Comparison of ENCODE assay signal across 39 cellular contexts in genomic region chr9:29416204-29416603, GRCh38.
"Had no signal": no experiment of that assay in that cellular context is flagged by ENCODE, and none has a peak within 500 bp of the region (broad histone marks: within the 10 kb centered on the region; RNA-seq: fewer than 3 reads in every experiment).

No MANE protein-coding gene starts in this region.

- H3K4me3 Mint-ChIP-seq: activated naive CD4-positive, alpha-beta T cell treated with anti-CD3 and anti-CD28 coated beads for 36 hours; activated naive CD4-positive, alpha-beta T cell treated with anti-CD3 and anti-CD28 coated beads, Interleukin-2, amount 10 ng/mL, durations not matched to agents 7 days and 5 days; activated naive CD4-positive, alpha-beta T cell treated with anti-CD3 and anti-CD28 coated beads, Interleukin-2, amount 50 U/mL, for 24 hours; activated naive CD8-positive, alpha-beta T cell; activated naive CD8-positive, alpha-beta T cell treated with anti-CD3 and anti-CD28 coated beads for 36 hours; activated naive CD8-positive, alpha-beta T cell treated with anti-CD3 and anti-CD28 coated beads, Interleukin-2, amount 10 ng/mL, durations not matched to agents 7 days and 5 days; activated naive CD8-positive, alpha-beta T cell treated with anti-CD3 and anti-CD28 coated beads, Interleukin-2, amount 50 U/mL, for 24 hours; activated T-cell treated with anti-CD3 and anti-CD28 coated beads, Interleukin-2, amount 50 U/mL, for 24 hours; activated T-cell treated with anti-CD3 and anti-CD28 coated beads, Interleukin-2, amount 50 U/mL, for 4 hours; activated T-cell treated with anti-CD3 and anti-CD28 coated beads, Interleukin-2, amount 50 U/mL, for 72 hours; activated T-helper 1 cell treated with anti-CD3 and anti-CD28 coated beads, Interleukin-12 subunit alpha, Interleukin-12 subunit beta, Interleukin-2, Interleukin-4 antibody, amounts not matched to agents 30 ng/mL and 10 ng/mL and 1 ng/mL, durations not matched to agents 14 hours and 24 hours and 36 hours; activated T-helper 17 cell treated with anti-CD3 and anti-CD28 coated beads, Interleukin-2, amount 50 U/mL, for 72 hours; brain; central memory CD8-positive, alpha-beta T cell had no signal

- FAIRE-seq: astrocyte, bronchial epithelial cell had no signal

- H3K9me3 Mint-ChIP-seq: activated naive CD4-positive, alpha-beta T cell treated with anti-CD3 and anti-CD28 coated beads, Interleukin-2, amount 10 ng/mL, durations not matched to agents 7 days and 5 days; activated T-helper 1 cell treated with anti-CD3 and anti-CD28 coated beads, Interleukin-12 subunit alpha, Interleukin-12 subunit beta, Interleukin-2, Interleukin-4 antibody, amounts not matched to agents 30 ng/mL and 10 ng/mL and 1 ng/mL, durations not matched to agents 14 hours and 24 hours and 36 hours; brain had no signal

- H3K4me3 ChIP-seq: adrenal gland, ascending aorta, body of pancreas, breast epithelium, cardiac muscle cell had no signal

- H3K27me3 Mint-ChIP-seq: activated naive CD4-positive, alpha-beta T cell treated with anti-CD3 and anti-CD28 coated beads, Interleukin-2, amount 10 ng/mL, durations not matched to agents 7 days and 5 days; activated naive CD4-positive, alpha-beta T cell treated with anti-CD3 and anti-CD28 coated beads, Interleukin-2, amount 50 U/mL, for 24 hours; activated naive CD8-positive, alpha-beta T cell; activated naive CD8-positive, alpha-beta T cell treated with anti-CD3 and anti-CD28 coated beads for 36 hours; activated naive CD8-positive, alpha-beta T cell treated with anti-CD3 and anti-CD28 coated beads, Interleukin-2, amount 10 ng/mL, durations not matched to agents 7 days and 5 days; activated naive CD8-positive, alpha-beta T cell treated with anti-CD3 and anti-CD28 coated beads, Interleukin-2, amount 50 U/mL, for 24 hours; activated T-cell treated with anti-CD3 and anti-CD28 coated beads, Interleukin-2, amount 50 U/mL, for 24 hours; activated T-helper 17 cell treated with anti-CD3 and anti-CD28 coated beads, Interleukin-2, amount 50 U/mL, for 72 hours; central memory CD8-positive, alpha-beta T cell had no signal

- ATAC-seq: activated naive CD4-positive, alpha-beta T cell treated with anti-CD3 and anti-CD28 coated beads, Interleukin-2, amount 50 U/mL, for 72 hours; activated naive CD8-positive, alpha-beta T cell treated with anti-CD3 and anti-CD28 coated beads, Interleukin-2, amount 50 U/mL, for 24 hours; activated T-cell treated with anti-CD3 and anti-CD28 coated beads, Interleukin-2, amount 50 U/mL, for 4 hours; activated T-cell treated with anti-CD3 and anti-CD28 coated beads, Interleukin-2, amount 50 U/mL, for 72 hours; activated T-helper 17 cell treated with anti-CD3 and anti-CD28 coated beads, Interleukin-2, amount 50 U/mL, for 72 hours; body of pancreas had no signal

- H3K4me1 Mint-ChIP-seq: activated naive CD4-positive, alpha-beta T cell treated with anti-CD3 and anti-CD28 coated beads, Interleukin-2, amount 10 ng/mL, durations not matched to agents 7 days and 5 days; activated naive CD4-positive, alpha-beta T cell treated with anti-CD3 and anti-CD28 coated beads, Interleukin-2, amount 50 U/mL, for 24 hours; activated naive CD8-positive, alpha-beta T cell treated with anti-CD3 and anti-CD28 coated beads for 36 hours; activated naive CD8-positive, alpha-beta T cell treated with anti-CD3 and anti-CD28 coated beads, Interleukin-2, amount 10 ng/mL, durations not matched to agents 7 days and 5 days; activated naive CD8-positive, alpha-beta T cell treated with anti-CD3 and anti-CD28 coated beads, Interleukin-2, amount 50 U/mL, for 24 hours; activated T-helper 17 cell treated with anti-CD3 and anti-CD28 coated beads, Interleukin-2, amount 50 U/mL, for 72 hours; brain; central memory CD8-positive, alpha-beta T cell had no signal

- H3K36me3 ChIP-seq: adrenal gland, ascending aorta, brain microvascular endothelial cell, breast epithelium, cardiac muscle cell had no signal

- H3K27ac Mint-ChIP-seq: activated naive CD4-positive, alpha-beta T cell treated with anti-CD3 and anti-CD28 coated beads for 36 hours; activated naive CD4-positive, alpha-beta T cell treated with anti-CD3 and anti-CD28 coated beads, Interleukin-2, amount 10 ng/mL, durations not matched to agents 7 days and 5 days; activated naive CD4-positive, alpha-beta T cell treated with anti-CD3 and anti-CD28 coated beads, Interleukin-2, amount 50 U/mL, for 24 hours; activated naive CD4-positive, alpha-beta T cell treated with anti-CD3 and anti-CD28 coated beads, Interleukin-2, amount 50 U/mL, for 72 hours; activated naive CD8-positive, alpha-beta T cell; activated naive CD8-positive, alpha-beta T cell treated with anti-CD3 and anti-CD28 coated beads for 36 hours; activated naive CD8-positive, alpha-beta T cell treated with anti-CD3 and anti-CD28 coated beads, Interleukin-2, amount 10 ng/mL, durations not matched to agents 7 days and 5 days; activated naive CD8-positive, alpha-beta T cell treated with anti-CD3 and anti-CD28 coated beads, Interleukin-2, amount 50 U/mL, for 24 hours; activated T-cell treated with anti-CD3 and anti-CD28 coated beads, Interleukin-2, amount 50 U/mL, for 24 hours; activated T-cell treated with anti-CD3 and anti-CD28 coated beads, Interleukin-2, amount 50 U/mL, for 72 hours; activated T-helper 1 cell treated with anti-CD3 and anti-CD28 coated beads, Interleukin-12 subunit alpha, Interleukin-12 subunit beta, Interleukin-2, Interleukin-4 antibody, amounts not matched to agents 30 ng/mL and 10 ng/mL and 1 ng/mL, durations not matched to agents 14 hours and 24 hours and 36 hours; activated T-helper 17 cell treated with anti-CD3 and anti-CD28 coated beads, Interleukin-2, amount 50 U/mL, for 72 hours; activated T-helper 2 cell treated with anti-CD3 and anti-CD28 coated beads, Interferon-gamma antibody, Interleukin-2, Interleukin-4, amounts not matched to agents 10 μg/mL and 5 μg/mL and 100 μg/mL, durations not matched to agents 14 hours and 24 hours and 36 hours; brain had no signal

- H3K27me3 ChIP-seq: adrenal gland, ascending aorta, body of pancreas, brain microvascular endothelial cell, breast epithelium, cardiac muscle cell had no signal

- H3K27ac ChIP-seq: adrenal gland, ascending aorta, body of pancreas, brain microvascular endothelial cell, breast epithelium, cardiac muscle cell had no signal

- H3K36me3 Mint-ChIP-seq: activated naive CD4-positive, alpha-beta T cell treated with anti-CD3 and anti-CD28 coated beads, Interleukin-2, amount 10 ng/mL, durations not matched to agents 7 days and 5 days; activated naive CD4-positive, alpha-beta T cell treated with anti-CD3 and anti-CD28 coated beads, Interleukin-2, amount 50 U/mL, for 24 hours; activated naive CD4-positive, alpha-beta T cell treated with anti-CD3 and anti-CD28 coated beads, Interleukin-2, amount 50 U/mL, for 72 hours; activated naive CD8-positive, alpha-beta T cell; activated naive CD8-positive, alpha-beta T cell treated with anti-CD3 and anti-CD28 coated beads for 36 hours; activated naive CD8-positive, alpha-beta T cell treated with anti-CD3 and anti-CD28 coated beads, Interleukin-2, amount 10 ng/mL, durations not matched to agents 7 days and 5 days; brain had no signal

- H3K4me1 ChIP-seq: adrenal gland, ascending aorta, body of pancreas, breast epithelium had no signal

- H3K9me3 ChIP-seq: adrenal gland, ascending aorta, body of pancreas, breast epithelium had no signal

- DNase-seq: activated effector memory CD4-positive, alpha-beta T cell treated with anti-CD3 and anti-CD28 coated beads, Interleukin-2, amount 50 U/mL, for 16 hours; activated effector memory CD4-positive, alpha-beta T cell treated with Interleukin-2 at 50 U/mL for 16 hours; activated gamma-delta T cell; activated gamma-delta T cell treated with Interleukin-2 at 50 U/mL for 16 hours; activated naive CD4-positive, alpha-beta T cell; activated naive CD4-positive, alpha-beta T cell treated with anti-CD3 and anti-CD28 coated beads for 36 hours; activated naive CD4-positive, alpha-beta T cell treated with anti-CD3 and anti-CD28 coated beads, Interleukin-2, amount 10 ng/mL, durations not matched to agents 7 days and 5 days; activated naive CD4-positive, alpha-beta T cell treated with anti-CD3 and anti-CD28 coated beads, Interleukin-2, amount 50 U/mL, for 16 hours; activated naive CD4-positive, alpha-beta T cell treated with Interleukin-2 at 50 U/mL for 16 hours; activated naive CD8-positive, alpha-beta T cell treated with anti-CD3 and anti-CD28 coated beads for 36 hours; activated naive CD8-positive, alpha-beta T cell treated with anti-CD3 and anti-CD28 coated beads, Interleukin-2, amount 10 ng/mL, durations not matched to agents 7 days and 5 days; activated naive CD8-positive, alpha-beta T cell treated with anti-CD3 and anti-CD28 coated beads, Interleukin-2, amount 50 U/mL, for 24 hours; activated T-cell treated with anti-CD3 and anti-CD28 coated beads, Interleukin-2, amount 50 U/mL, for 24 hours; activated T-cell treated with anti-CD3 and anti-CD28 coated beads, Interleukin-2, amount 50 U/mL, for 4 hours; activated T-cell treated with anti-CD3 and anti-CD28 coated beads, Interleukin-2, amount 50 U/mL, for 48 hours; activated T-cell treated with anti-CD3 and anti-CD28 coated beads, Interleukin-2, amount 50 U/mL, for 72 hours; adrenal gland; amniotic stem cell; amygdala; anterior cingulate cortex; aorta; body of pancreas; brain microvascular endothelial cell; caudate nucleus; central memory CD4-positive, alpha-beta T cell; cerebellar nuclear complex had no signal
